In the genomic region with DNA sequence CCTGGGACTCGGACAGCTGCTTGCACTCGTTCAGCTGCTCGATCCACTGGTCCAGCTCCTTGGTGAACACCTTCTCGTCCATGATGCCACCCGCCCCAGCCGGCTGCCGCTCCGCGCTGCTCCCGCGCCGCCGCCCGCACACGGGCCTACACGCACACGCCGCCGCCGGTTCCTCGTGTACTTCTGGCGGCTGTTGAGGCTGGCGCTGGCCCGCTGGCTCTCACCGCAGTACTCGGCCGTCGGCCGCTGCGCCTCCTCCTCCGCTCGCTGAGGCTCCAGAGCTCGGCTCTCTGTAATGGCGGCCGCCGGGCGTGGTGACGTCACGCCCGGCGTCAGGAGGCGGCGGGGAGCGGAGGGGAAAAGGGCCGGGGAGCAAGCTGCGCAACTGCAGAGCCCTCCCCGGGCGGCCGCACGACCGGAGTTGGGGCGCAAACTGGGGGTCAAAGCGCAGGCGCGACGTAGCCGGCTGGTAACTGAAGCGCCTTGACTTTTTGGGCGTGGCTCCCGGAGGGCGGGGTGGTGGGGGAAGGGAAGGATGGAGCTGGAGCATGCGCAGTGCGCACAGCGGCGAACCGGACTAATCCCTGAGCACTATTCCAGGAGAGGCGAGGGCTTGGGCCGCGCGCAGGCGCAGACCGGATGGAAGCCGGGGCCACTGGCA, we compare ENCODE assay signal across 8 cellular contexts. TPM values are rescaled to one million over a fixed set of nuclear protein-coding genes. Genes with fewer than 3 reads are reported as not detected.
DNase-seq lines count a peak whose midpoint lies in the region; ATAC-seq and TF ChIP-seq lines count a peak whose summit lies in the region.

Gene PPP2CA (minus strand): TSS at position 294 of the 661 bp plus-strand sequence. CDS start 212 bp downstream, at position 82.

- peaks cover 36% of the 10 kb centered on the region for H3K36me3 Mint-ChIP-seq in activated CD4-positive, alpha-beta T cell treated with anti-CD3 and anti-CD28 coated beads, Interleukin-2, amount 10 ng/mL, durations not matched to agents 24 days and 14 days (ENCODE audit: low read depth)

- no peaks in the 10 kb centered on the region for H3K9me3 Mint-ChIP-seq in activated CD4-positive, alpha-beta T cell treated with anti-CD3 and anti-CD28 coated beads, Interleukin-2, amount 10 ng/mL, durations not matched to agents 24 days and 14 days

- POLR2A ChIA-PET in BJ (lab: Charles Lee): interaction anchor here (0.8 to 1.4 kb wide), 2 partner anchors 21 to 27 kb away, joined by 3 to 10 read pairs; no protein-coding TSS in a partner anchor

- DNase-seq in BJ (ENCODE audit: low read depth) (peak; percentile 98), NCI-H526 treated with DMSO at 0.1 percent for 48 hours (lab: John Stamatoyannopoulos, UW) (peak; percentile 91), coronary artery (ENCODE audit: low spot score) (peak; percentile 100), left colon (peak; percentile 97 to 98)
- DNase-seq in activated CD4-positive, alpha-beta T cell treated with anti-CD3 and anti-CD28 coated beads, Interleukin-2, amount 10 ng/mL, durations not matched to agents 24 days and 14 days: peak; percentile 100
- DNase-seq in stimulated activated CD4-positive, alpha-beta T cell treated with anti-CD3 and anti-CD28 coated beads, Interleukin-1b, Interleukin-23, amount 100 ng/mL, for 48 hours: peak; percentile 99

- peak within 1 kb of the TSS; percentile 100 for H3K27ac Mint-ChIP-seq in activated CD4-positive, alpha-beta T cell treated with anti-CD3 and anti-CD28 coated beads, Interleukin-2, amount 10 ng/mL, durations not matched to agents 24 days and 14 days

- H3K27me3 ChIP-seq in BJ (ENCODE audit: control insufficient read depth, insufficient read depth, low read length): no peaks in the 10 kb centered on the region

- peak within 1 kb of the TSS; percentile 99 to 100 for H3K27ac ChIP-seq in coronary artery

- H3K4me3 Mint-ChIP-seq in activated CD4-positive, alpha-beta T cell treated with anti-CD3 and anti-CD28 coated beads, Interleukin-2, amount 10 ng/mL, durations not matched to agents 24 days and 14 days: peak within 1 kb of the TSS; percentile 97

- ATAC-seq in GM19324 (IDR thresholded peaks at IDR 0.05; ENCODE audit: low FRiP score, unreplicated experiment) (peak; percentile 88), HG03469 (IDR thresholded peaks at IDR 0.05; ENCODE audit: unreplicated experiment) (peak; percentile 61), left colon (peak; percentile 86)

- CTCF ChIA-PET in BJ (lab: Yijun Ruan, JAX): interaction anchor here (0.6 to 2.7 kb wide), 4 partner anchors 16 to 42 kb away, joined by 3 to 7 read pairs (median 3); no protein-coding TSS in a partner anchor

- H3K4me1 Mint-ChIP-seq in activated CD4-positive, alpha-beta T cell treated with anti-CD3 and anti-CD28 coated beads, Interleukin-2, amount 10 ng/mL, durations not matched to agents 24 days and 14 days: peaks cover 41% of the 10 kb centered on the region

- intact Hi-C loops in activated CD4-positive, alpha-beta T cell treated with anti-CD3 and anti-CD28 coated beads, Interleukin-2, amount 10 ng/mL, durations not matched to agents 24 days and 14 days (cut with micrococcal nuclease): loop anchor here (1.0 to 5.0 kb wide), 13 partner anchors 41 to 531 kb away; partner anchors contain the start of genes C5orf15, CAMLG, CDKL3 and CDKN2AIPNL
- intact Hi-C loops in left colon (cut with DNase I, micrococcal nuclease): no loop called here

- TF ChIP-seq CTCF in BJ (IDR thresholded peaks at IDR 0.05; ENCODE audit: insufficient read depth, low read depth, low read length): no peak
- no peak for TF ChIP-seq CTCF in coronary artery (IDR thresholded peaks at IDR 0.05)

- H3K4me3 ChIP-seq in BJ (ENCODE audit: low read depth, low read length) (peak within 1 kb of the TSS; percentile 99), coronary artery (peak within 1 kb of the TSS; percentile 88)

- no peaks in the 10 kb centered on the region for H3K36me3 ChIP-seq in BJ (ENCODE audit: control insufficient read depth, insufficient read depth, low read length)

- no peaks in the 10 kb centered on the region for H3K27me3 Mint-ChIP-seq in activated CD4-positive, alpha-beta T cell treated with anti-CD3 and anti-CD28 coated beads, Interleukin-2, amount 10 ng/mL, durations not matched to agents 24 days and 14 days

RNA-seq across cellular contexts. Expression of gene PPP2CA, which starts in this region (rescaled TPM):
- 77.1 and 121 TPM in 2 replicates for polyA plus RNA-seq in BJ (2011; rRNA removed)
- polyA minus RNA-seq in BJ (2011; rRNA and poly(A)+ RNA removed): 25.6 and 32.1 TPM in 2 replicates
- 177 and 199 TPM in 2 replicates for total RNA-seq in activated CD4-positive, alpha-beta T cell treated with anti-CD3 and anti-CD28 coated beads, Interleukin-2, amount 10 ng/mL, durations not matched to agents 24 days and 14 days
- total RNA-seq in left colon: 100 to 1,000 TPM; 117 to 119 TPM

Comparison
In these comparisons a context has a peak if more than half of its experiments do, and no peak if none do; other contexts are left out.
1. Peak in every context shown above with its lines: DNase-seq, ATAC-seq, H3K4me3 ChIP-seq and H3K27ac ChIP-seq.